In the genomic region with DNA sequence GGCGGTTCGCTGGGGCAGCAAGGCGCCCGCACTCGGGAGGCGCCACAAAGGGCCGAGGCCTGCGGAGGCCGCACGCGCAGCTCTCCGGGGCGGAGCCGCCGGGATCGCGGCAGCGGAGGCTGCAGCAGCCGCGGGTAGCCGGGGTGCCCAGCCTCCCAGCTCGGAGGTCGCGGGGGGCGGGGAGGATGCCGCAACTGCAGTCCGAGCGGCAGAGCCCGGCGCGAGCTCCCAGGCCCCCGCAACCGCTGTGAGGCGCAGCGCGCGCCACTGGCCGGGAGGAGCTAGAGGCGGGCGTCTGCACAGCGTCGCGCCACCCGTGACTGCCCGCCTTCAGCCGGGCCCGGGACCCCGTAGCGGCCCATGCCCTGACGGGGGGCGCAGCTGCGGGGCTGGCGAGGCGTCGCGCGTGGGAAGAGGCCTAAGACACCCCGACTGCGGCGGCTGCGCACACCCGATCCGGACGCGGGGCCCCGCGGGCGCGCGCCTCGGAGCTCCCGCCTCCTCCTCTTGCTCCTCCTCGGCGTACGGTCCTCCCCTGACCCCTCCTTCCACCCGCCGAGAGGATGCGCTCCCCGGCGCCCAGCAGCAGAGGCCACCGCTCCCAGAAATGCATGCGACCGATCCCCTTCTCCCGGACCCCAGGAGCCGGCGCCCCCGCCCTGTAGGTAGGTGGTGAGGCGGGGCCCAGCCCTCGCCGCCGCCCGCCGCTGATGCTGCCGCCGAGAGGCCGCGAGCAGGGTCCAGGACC, we compare ENCODE assay signal across 1 cellular context.
TF ChIP-seq lines count a peak whose summit lies in the region.

A gene with protein sequence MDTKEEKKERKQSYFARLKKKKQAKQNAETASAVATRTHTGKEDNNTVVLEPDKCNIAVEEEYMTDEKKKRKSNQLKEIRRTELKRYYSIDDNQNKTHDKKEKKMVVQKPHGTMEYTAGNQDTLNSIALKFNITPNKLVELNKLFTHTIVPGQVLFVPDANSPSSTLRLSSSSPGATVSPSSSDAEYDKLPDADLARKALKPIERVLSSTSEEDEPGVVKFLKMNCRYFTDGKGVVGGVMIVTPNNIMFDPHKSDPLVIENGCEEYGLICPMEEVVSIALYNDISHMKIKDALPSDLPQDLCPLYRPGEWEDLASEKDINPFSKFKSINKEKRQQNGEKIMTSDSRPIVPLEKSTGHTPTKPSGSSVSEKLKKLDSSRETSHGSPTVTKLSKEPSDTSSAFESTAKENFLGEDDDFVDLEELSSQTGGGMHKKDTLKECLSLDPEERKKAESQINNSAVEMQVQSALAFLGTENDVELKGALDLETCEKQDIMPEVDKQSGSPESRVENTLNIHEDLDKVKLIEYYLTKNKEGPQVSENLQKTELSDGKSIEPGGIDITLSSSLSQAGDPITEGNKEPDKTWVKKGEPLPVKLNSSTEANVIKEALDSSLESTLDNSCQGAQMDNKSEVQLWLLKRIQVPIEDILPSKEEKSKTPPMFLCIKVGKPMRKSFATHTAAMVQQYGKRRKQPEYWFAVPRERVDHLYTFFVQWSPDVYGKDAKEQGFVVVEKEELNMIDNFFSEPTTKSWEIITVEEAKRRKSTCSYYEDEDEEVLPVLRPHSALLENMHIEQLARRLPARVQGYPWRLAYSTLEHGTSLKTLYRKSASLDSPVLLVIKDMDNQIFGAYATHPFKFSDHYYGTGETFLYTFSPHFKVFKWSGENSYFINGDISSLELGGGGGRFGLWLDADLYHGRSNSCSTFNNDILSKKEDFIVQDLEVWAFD (plus strand): TSS at position 558 of the 748 bp plus-strand sequence. CDS start 24,395 bp downstream, outside the sequence.

TF ChIP-seq in K562, 482 proteins besides CTCF, POLR2A, EP300 and RAD21 (continued from another document and continues in another):
- TF ChIP-seq, protein P1, sequence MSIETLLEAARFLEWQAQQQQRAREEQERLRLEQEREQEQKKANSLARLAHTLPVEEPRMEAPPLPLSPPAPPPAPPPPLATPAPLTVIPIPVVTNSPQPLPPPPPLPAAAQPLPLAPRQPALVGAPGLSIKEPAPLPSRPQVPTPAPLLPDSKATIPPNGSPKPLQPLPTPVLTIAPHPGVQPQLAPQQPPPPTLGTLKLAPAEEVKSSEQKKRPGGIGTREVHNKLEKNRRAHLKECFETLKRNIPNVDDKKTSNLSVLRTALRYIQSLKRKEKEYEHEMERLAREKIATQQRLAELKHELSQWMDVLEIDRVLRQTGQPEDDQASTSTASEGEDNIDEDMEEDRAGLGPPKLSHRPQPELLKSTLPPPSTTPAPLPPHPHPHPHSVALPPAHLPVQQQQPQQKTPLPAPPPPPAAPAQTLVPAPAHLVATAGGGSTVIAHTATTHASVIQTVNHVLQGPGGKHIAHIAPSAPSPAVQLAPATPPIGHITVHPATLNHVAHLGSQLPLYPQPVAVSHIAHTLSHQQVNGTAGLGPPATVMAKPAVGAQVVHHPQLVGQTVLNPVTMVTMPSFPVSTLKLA (conservative IDR thresholded peaks at IDR 0.05): 0 out of 4 replicates have a peak, but pooled peaks of 1 of the 2 experiments have one; percentile 49
- TF ChIP-seq ETV6 (IDR thresholded peaks at IDR 0.05; ENCODE audit: borderline replicate concordance in 1 of 2, low read depth in 2 of 2, low read length in 1 of 2) (no peak), ETV6 (CRISPR knock-in tag; IDR thresholded peaks at IDR 0.05; ENCODE audit: borderline replicate concordance) (0 out of 2 replicates have a peak, but pooled peaks have one; percentile 24), ZNF431 (CRISPR knock-in tag; IDR thresholded peaks at IDR 0.05) (no peak), HMGN3 (IDR thresholded peaks at IDR 0.05; ENCODE audit: borderline replicate concordance, extremely low read depth, insufficient read length, low read depth, low read length) (peak; percentile 73), U2AF1 (optimal IDR thresholded peaks at IDR 0.05; ENCODE audit: low read depth, low read length) (peak; percentile 16), ZNF12 (CRISPR knock-in tag; IDR thresholded peaks at IDR 0.05) (no peak), SP1 (CRISPR knock-in tag; IDR thresholded peaks at IDR 0.05) (peak; percentile 65; the same call in 1 of the 2 replicates), MCM2 (IDR thresholded peaks at IDR 0.05; ENCODE audit: low read depth) (no peak), SAFB (IDR thresholded peaks at IDR 0.05; ENCODE audit: borderline replicate concordance, low read depth, low read length) (peak; percentile 61; the same call in 1 of the 2 replicates), HIVEP1 (CRISPR knock-in tag; IDR thresholded peaks at IDR 0.05) (no peak), ZNF134 (CRISPR knock-in tag; conservative IDR thresholded peaks at IDR 0.05) (0 out of 2 replicates have a peak, but pooled peaks have one; percentile 20), SRF (CRISPR knock-in tag; IDR thresholded peaks at IDR 0.05) (no peak), MED1 (CRISPR knock-in tag; IDR thresholded peaks at IDR 0.05; ENCODE audit: borderline replicate concordance) (no peak), RBM25 (IDR thresholded peaks at IDR 0.05; ENCODE audit: low read depth, low read length, severe bottlenecking) (peak; percentile 64), PCBP1 (IDR thresholded peaks at IDR 0.05; ENCODE audit: low read depth, low read length, poor library complexity, severe bottlenecking) (peak; percentile 68), TAF1 (IDR thresholded peaks at IDR 0.05; ENCODE audit: control insufficient read depth, extremely low read depth, insufficient read depth, low read length, severe bottlenecking) (peak; percentile 63), MTF1 (CRISPR knock-in tag; IDR thresholded peaks at IDR 0.05; ENCODE audit: borderline replicate concordance) (no peak), ZNF175 (CRISPR knock-in tag; IDR thresholded peaks at IDR 0.05; ENCODE audit: low read depth) (no peak), HDAC1 (IDR thresholded peaks at IDR 0.05) (peak in 1 of 2 experiments; percentile 56; a peak in 1 of 4 replicates), GATAD2B (IDR thresholded peaks at IDR 0.05; ENCODE audit: borderline replicate concordance) (peak; percentile 76; the same call in 1 of the 2 replicates), SRSF1 (IDR thresholded peaks at IDR 0.05; ENCODE audit: low read depth, low read length) (no peak), TRIM28 (IDR thresholded peaks at IDR 0.05) (no peak), MEF2A (IDR thresholded peaks at IDR 0.05; ENCODE audit: control insufficient read depth, low read depth, low read length) (no peak), NUFIP1 (IDR thresholded peaks at IDR 0.05; ENCODE audit: partially characterized antibody) (no peak), PTBP1 (IDR thresholded peaks at IDR 0.05; ENCODE audit: low read depth, low read length) (no peak), ZZZ3 (IDR thresholded peaks at IDR 0.05) (no peak), NEUROD1 (IDR thresholded peaks at IDR 0.05; ENCODE audit: borderline replicate concordance, low read depth, low read length, partially characterized antibody) (no peak), ELF1 (tag; IDR thresholded peaks at IDR 0.05) (no peak), KDM5B (IDR thresholded peaks at IDR 0.05; ENCODE audit: insufficient replicate concordance, low read depth, low read length) (peak; percentile 49), BHLHE40 (IDR thresholded peaks at IDR 0.05; ENCODE audit: low read length) (0 out of 2 replicates have a peak, but pooled peaks have one; percentile 2), HSF4 (CRISPR knock-in tag; IDR thresholded peaks at IDR 0.05; ENCODE audit: borderline replicate concordance) (no peak), ERF (CRISPR knock-in tag; IDR thresholded peaks at IDR 0.05) (peak; percentile 81), TAF7 (tag; IDR thresholded peaks at IDR 0.05) (no peak), MXI1 (IDR thresholded peaks at IDR 0.05; ENCODE audit: low read depth, low read length) (no peak), DMBX1 (CRISPR knock-in tag; IDR thresholded peaks at IDR 0.05; ENCODE audit: borderline replicate concordance) (peak; percentile 41; the same call in 1 of the 2 replicates)
- TF ChIP-seq, protein P2, sequence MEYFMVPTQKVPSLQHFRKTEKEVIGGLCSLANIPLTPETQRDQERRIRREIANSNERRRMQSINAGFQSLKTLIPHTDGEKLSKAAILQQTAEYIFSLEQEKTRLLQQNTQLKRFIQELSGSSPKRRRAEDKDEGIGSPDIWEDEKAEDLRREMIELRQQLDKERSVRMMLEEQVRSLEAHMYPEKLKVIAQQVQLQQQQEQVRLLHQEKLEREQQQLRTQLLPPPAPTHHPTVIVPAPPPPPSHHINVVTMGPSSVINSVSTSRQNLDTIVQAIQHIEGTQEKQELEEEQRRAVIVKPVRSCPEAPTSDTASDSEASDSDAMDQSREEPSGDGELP (CRISPR knock-in tag; IDR thresholded peaks at IDR 0.05; ENCODE audit: borderline replicate concordance): peak; percentile 58; the same call in 1 of the 2 replicates
- TF ChIP-seq, protein P3, sequence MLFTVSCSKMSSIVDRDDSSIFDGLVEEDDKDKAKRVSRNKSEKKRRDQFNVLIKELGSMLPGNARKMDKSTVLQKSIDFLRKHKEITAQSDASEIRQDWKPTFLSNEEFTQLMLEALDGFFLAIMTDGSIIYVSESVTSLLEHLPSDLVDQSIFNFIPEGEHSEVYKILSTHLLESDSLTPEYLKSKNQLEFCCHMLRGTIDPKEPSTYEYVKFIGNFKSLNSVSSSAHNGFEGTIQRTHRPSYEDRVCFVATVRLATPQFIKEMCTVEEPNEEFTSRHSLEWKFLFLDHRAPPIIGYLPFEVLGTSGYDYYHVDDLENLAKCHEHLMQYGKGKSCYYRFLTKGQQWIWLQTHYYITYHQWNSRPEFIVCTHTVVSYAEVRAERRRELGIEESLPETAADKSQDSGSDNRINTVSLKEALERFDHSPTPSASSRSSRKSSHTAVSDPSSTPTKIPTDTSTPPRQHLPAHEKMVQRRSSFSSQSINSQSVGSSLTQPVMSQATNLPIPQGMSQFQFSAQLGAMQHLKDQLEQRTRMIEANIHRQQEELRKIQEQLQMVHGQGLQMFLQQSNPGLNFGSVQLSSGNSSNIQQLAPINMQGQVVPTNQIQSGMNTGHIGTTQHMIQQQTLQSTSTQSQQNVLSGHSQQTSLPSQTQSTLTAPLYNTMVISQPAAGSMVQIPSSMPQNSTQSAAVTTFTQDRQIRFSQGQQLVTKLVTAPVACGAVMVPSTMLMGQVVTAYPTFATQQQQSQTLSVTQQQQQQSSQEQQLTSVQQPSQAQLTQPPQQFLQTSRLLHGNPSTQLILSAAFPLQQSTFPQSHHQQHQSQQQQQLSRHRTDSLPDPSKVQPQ (CRISPR knock-in tag; IDR thresholded peaks at IDR 0.05; ENCODE audit: borderline replicate concordance): no peak
- TF ChIP-seq, protein P4, sequence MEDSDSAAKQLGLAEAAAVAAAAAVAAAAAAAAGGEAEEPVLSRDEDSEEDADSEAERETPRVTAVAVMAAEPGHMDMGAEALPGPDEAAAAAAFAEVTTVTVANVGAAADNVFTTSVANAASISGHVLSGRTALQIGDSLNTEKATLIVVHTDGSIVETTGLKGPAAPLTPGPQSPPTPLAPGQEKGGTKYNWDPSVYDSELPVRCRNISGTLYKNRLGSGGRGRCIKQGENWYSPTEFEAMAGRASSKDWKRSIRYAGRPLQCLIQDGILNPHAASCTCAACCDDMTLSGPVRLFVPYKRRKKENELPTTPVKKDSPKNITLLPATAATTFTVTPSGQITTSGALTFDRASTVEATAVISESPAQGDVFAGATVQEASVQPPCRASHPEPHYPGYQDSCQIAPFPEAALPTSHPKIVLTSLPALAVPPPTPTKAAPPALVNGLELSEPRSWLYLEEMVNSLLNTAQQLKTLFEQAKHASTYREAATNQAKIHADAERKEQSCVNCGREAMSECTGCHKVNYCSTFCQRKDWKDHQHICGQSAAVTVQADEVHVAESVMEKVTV (CRISPR knock-in tag; IDR thresholded peaks at IDR 0.05): no peak
- TF ChIP-seq, protein P5, sequence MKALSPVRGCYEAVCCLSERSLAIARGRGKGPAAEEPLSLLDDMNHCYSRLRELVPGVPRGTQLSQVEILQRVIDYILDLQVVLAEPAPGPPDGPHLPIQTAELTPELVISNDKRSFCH (CRISPR knock-in tag; IDR thresholded peaks at IDR 0.05): no peak
- TF ChIP-seq, protein P5 (tag; IDR thresholded peaks at IDR 0.05): no peak
- TF ChIP-seq, protein P6, sequence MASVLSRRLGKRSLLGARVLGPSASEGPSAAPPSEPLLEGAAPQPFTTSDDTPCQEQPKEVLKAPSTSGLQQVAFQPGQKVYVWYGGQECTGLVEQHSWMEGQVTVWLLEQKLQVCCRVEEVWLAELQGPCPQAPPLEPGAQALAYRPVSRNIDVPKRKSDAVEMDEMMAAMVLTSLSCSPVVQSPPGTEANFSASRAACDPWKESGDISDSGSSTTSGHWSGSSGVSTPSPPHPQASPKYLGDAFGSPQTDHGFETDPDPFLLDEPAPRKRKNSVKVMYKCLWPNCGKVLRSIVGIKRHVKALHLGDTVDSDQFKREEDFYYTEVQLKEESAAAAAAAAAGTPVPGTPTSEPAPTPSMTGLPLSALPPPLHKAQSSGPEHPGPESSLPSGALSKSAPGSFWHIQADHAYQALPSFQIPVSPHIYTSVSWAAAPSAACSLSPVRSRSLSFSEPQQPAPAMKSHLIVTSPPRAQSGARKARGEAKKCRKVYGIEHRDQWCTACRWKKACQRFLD (CRISPR knock-in tag; IDR thresholded peaks at IDR 0.05): no peak; the same call in 1 of the 2 replicates
- TF ChIP-seq, protein P7, sequence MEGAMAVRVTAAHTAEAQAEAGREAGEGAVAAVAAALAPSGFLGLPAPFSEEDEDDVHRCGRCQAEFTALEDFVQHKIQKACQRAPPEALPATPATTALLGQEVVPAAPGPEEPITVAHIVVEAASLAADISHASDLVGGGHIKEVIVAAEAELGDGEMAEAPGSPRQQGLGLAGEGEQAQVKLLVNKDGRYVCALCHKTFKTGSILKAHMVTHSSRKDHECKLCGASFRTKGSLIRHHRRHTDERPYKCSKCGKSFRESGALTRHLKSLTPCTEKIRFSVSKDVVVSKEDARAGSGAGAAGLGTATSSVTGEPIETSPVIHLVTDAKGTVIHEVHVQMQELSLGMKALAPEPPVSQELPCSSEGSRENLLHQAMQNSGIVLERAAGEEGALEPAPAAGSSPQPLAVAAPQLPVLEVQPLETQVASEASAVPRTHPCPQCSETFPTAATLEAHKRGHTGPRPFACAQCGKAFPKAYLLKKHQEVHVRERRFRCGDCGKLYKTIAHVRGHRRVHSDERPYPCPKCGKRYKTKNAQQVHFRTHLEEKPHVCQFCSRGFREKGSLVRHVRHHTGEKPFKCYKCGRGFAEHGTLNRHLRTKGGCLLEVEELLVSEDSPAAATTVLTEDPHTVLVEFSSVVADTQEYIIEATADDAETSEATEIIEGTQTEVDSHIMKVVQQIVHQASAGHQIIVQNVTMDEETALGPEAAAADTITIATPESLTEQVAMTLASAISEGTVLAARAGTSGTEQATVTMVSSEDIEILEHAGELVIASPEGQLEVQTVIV (CRISPR knock-in tag; IDR thresholded peaks at IDR 0.05; ENCODE audit: borderline replicate concordance): no peak
- TF ChIP-seq, protein P8, sequence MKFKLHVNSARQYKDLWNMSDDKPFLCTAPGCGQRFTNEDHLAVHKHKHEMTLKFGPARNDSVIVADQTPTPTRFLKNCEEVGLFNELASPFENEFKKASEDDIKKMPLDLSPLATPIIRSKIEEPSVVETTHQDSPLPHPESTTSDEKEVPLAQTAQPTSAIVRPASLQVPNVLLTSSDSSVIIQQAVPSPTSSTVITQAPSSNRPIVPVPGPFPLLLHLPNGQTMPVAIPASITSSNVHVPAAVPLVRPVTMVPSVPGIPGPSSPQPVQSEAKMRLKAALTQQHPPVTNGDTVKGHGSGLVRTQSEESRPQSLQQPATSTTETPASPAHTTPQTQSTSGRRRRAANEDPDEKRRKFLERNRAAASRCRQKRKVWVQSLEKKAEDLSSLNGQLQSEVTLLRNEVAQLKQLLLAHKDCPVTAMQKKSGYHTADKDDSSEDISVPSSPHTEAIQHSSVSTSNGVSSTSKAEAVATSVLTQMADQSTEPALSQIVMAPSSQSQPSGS (CRISPR knock-in tag; IDR thresholded peaks at IDR 0.05): no peak
